ENCODE assay signal across 8 cellular contexts in the genomic region with DNA sequence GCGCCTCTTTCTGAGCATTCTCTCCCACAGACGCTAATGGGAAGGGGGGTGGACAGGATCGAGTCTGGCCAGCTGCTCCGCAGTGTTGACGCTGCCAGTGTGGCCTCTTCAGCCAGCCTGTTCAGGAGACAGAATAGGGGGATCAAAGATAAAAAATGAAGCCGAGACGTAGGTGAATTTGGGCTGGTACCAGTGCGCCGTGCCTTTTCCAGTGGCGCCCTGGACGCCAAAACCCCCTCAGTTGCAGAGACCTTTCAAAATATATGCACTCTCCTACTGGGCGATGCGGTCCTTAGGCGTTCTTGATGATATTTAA. TPM values are rescaled to one million over a fixed set of nuclear protein-coding genes. Genes with fewer than 3 reads are reported as not detected.
DNase-seq lines count a peak whose midpoint lies in the region; TF ChIP-seq lines count a peak whose summit lies in the region.

No MANE protein-coding gene starts in this region.

- H3K4me3 Mint-ChIP-seq in endothelial cell (ENCODE audit: unreplicated experiment), result peak overlapping the region; percentile 97
- H3K4me3 Mint-ChIP-seq in neural progenitor cell, result peak overlapping the region; percentile 96

- H3K9ac ChIP-seq in neural progenitor cell, result no peak overlapping the region

- no peaks in the 10 kb centered on the region for H3K9me3 Mint-ChIP-seq in endothelial cell (ENCODE audit: unreplicated experiment)
- H3K9me3 Mint-ChIP-seq in neural progenitor cell, result peaks cover 21% of the 10 kb centered on the region

- H3K27ac Mint-ChIP-seq in endothelial cell (ENCODE audit: unreplicated experiment) (peak overlapping the region; percentile 69), neural progenitor cell (peak overlapping the region; percentile 94)

- H3K9me3 ChIP-seq in OCI-LY7 (ENCODE audit: low read length), result peaks cover 5% of the 10 kb centered on the region; the same call in 1 of the 2 replicates
- no peaks in the 10 kb centered on the region for H3K9me3 ChIP-seq in neural progenitor cell (ENCODE audit: low read depth)

- H3K4me1 ChIP-seq in OCI-LY7 (ENCODE audit: insufficient read depth, low read length, poor library complexity, severe bottlenecking) (peaks cover 40% of the 10 kb centered on the region), neural progenitor cell (peaks cover 35% of the 10 kb centered on the region)

- H3K27me3 Mint-ChIP-seq in endothelial cell (ENCODE audit: unreplicated experiment) (peaks cover 18% of the 10 kb centered on the region), neural progenitor cell (ENCODE audit: insufficient read depth, low read depth) (peaks cover 10% of the 10 kb centered on the region)

- H3K36me3 ChIP-seq in OCI-LY7 (ENCODE audit: insufficient read depth, low read length) (no peaks in the 10 kb centered on the region), neural progenitor cell (no peaks in the 10 kb centered on the region)

- H3K4me3 ChIP-seq in OCI-LY7 (ENCODE audit: low read depth, low read length, poor library complexity, severe bottlenecking) (peak overlapping the region; percentile 80), neural progenitor cell (peak overlapping the region; percentile 86)

- DNase-seq in NCI-H82 (lab: John Stamatoyannopoulos, UW), result peak; percentile 83
- DNase-seq in NCI-H82 treated with DMSO at 0.1 percent for 48 hours (lab: John Stamatoyannopoulos, UW; ENCODE audit: unreplicated experiment), result no peak
- no peak for DNase-seq in OCI-LY7 (ENCODE audit: low spot score)
- DNase-seq in endothelial cell (ENCODE audit: low spot score), result no peak
- DNase-seq in neural progenitor cell (ENCODE audit: low spot score), result peak; percentile 50
- DNase-seq in stimulated activated CD4-positive, alpha-beta T cell treated with anti-CD3 and anti-CD28 coated beads, Interleukin-2, amount 100 ng/mL, for 24 hours, result no peak
- DNase-seq in middle frontal gyrus (ENCODE audit: extremely low spot score, low spot score), result no peak
- no peak for DNase-seq in ecto neural progenitor cell (ENCODE audit: low spot score)

- H3F3A ChIP-seq in neural progenitor cell (ENCODE audit: low read depth), result peaks cover 39% of the 10 kb centered on the region

- BruUV-seq in OCI-LY7 (replicated peaks; lab: Mats Ljungman, UMichigan), result no TSS peak

- TF ChIP-seq CTCF in OCI-LY7 (conservative IDR thresholded peaks at IDR 0.05; ENCODE audit: low read length), result no peak
- TF ChIP-seq CTCF in endothelial cell (IDR thresholded peaks at IDR 0.05; ENCODE audit: unreplicated experiment), result no peak
- TF ChIP-seq CTCF in neural progenitor cell (IDR thresholded peaks at IDR 0.05), result no peak

- POLR2A ChIA-PET in OCI-LY7 (lab: Charles Lee), result interaction anchor here (0.6 to 1.7 kb wide), 3 partner anchors 12 to 51 kb away, joined by 3 to 4 read pairs (median 3); no protein-coding TSS in a partner anchor

- H3K4me2 ChIP-seq in OCI-LY7 (ENCODE audit: low read length) (peak overlapping the region; percentile 94), neural progenitor cell (peak overlapping the region; percentile 98)

- no peaks in the 10 kb centered on the region for H3K9me2 ChIP-seq in OCI-LY7 (ENCODE audit: insufficient read depth, low read length)

- H3K36me3 Mint-ChIP-seq in endothelial cell (ENCODE audit: low read depth, unreplicated experiment) (peaks cover 8% of the 10 kb centered on the region), neural progenitor cell (peaks cover 21% of the 10 kb centered on the region)

- peak overlapping the region; percentile 65; the same call in 1 of the 2 replicates for H2AFZ ChIP-seq in OCI-LY7 (ENCODE audit: low read length)
- peak overlapping the region; percentile 67 for H2AFZ ChIP-seq in neural progenitor cell (replicated peaks)

- H3K27ac ChIP-seq in OCI-LY7 (ENCODE audit: low read depth, low read length, poor library complexity, severe bottlenecking), result no peak overlapping the region
- H3K27ac ChIP-seq in neural progenitor cell, result no peak overlapping the region

- H3K79me2 ChIP-seq in OCI-LY7 (ENCODE audit: insufficient read depth, low read depth, low read length) (peaks cover 60% of the 10 kb centered on the region), neural progenitor cell (ENCODE audit: low read depth) (peaks cover 57% of the 10 kb centered on the region)

- H3K27me3 ChIP-seq in neural progenitor cell, result peaks cover 23% of the 10 kb centered on the region

- H3K4me1 Mint-ChIP-seq in endothelial cell (ENCODE audit: unreplicated experiment) (peaks cover 33% of the 10 kb centered on the region), neural progenitor cell (peaks cover 36% of the 10 kb centered on the region)

- CTCF ChIA-PET in OCI-LY7 (lab: Charles Lee; ENCODE audit: unreplicated experiment), result no interaction called here

- H4K20me1 ChIP-seq in OCI-LY7 (ENCODE audit: insufficient read depth, low read length) (peaks cover 19% of the 10 kb centered on the region), neural progenitor cell (ENCODE audit: low read depth) (peaks cover 23% of the 10 kb centered on the region)

- intact Hi-C loops in OCI-LY7 (cut with micrococcal nuclease; ENCODE audit: unreplicated experiment), result loop anchor here (5.0 kb wide), 1 partner anchor 82 kb away; no protein-coding TSS in a partner anchor

RNA-seq across cellular contexts. Expression of a gene that starts 1.1 kb away (rescaled TPM):
- total RNA-seq in OCI-LY7 (2014; rRNA removed; shearing (Covaris generic)), result 73.5 and 92.1 TPM in 2 replicates
- 86.4 and 90.0 TPM in 2 replicates for total RNA-seq in OCI-LY7 (2022)
- total RNA-seq in endothelial cell (ENCODE audit: unreplicated experiment), result 190 TPM
- 116 and 135 TPM in 2 replicates for total RNA-seq in neural progenitor cell (ENCODE audit: low replicate concordance)

RNA-seq across cellular contexts. Expression of a gene that starts 1.3 kb away (rescaled TPM):
- total RNA-seq in OCI-LY7 (2014; rRNA removed; shearing (Covaris generic)), result 3.7 and 7.4 TPM in 2 replicates
- total RNA-seq in OCI-LY7 (2022), result 35.4 and 38.8 TPM in 2 replicates
- total RNA-seq in endothelial cell (ENCODE audit: unreplicated experiment), result 14.1 TPM
- total RNA-seq in neural progenitor cell (ENCODE audit: low replicate concordance), result 10.1 and 25.8 TPM in 2 replicates

Comparison
In these comparisons a context has a peak if more than half of its experiments do, and no peak if none do; other contexts are left out.
1. DNase-seq: peak in NCI-H82 (single experiment) and neural progenitor cell (single experiment); none in NCI-H82 treated with DMSO at 0.1 percent for 48 hours (single experiment), OCI-LY7 (single experiment), endothelial cell (single experiment), stimulated activated CD4-positive, alpha-beta T cell treated with anti-CD3 and anti-CD28 coated beads, Interleukin-2, amount 100 ng/mL, for 24 hours (0 of 2), middle frontal gyrus (single experiment) and ecto neural progenitor cell (single experiment).